Comparison of ENCODE assay signal across 9 cellular contexts in the genomic region with DNA sequence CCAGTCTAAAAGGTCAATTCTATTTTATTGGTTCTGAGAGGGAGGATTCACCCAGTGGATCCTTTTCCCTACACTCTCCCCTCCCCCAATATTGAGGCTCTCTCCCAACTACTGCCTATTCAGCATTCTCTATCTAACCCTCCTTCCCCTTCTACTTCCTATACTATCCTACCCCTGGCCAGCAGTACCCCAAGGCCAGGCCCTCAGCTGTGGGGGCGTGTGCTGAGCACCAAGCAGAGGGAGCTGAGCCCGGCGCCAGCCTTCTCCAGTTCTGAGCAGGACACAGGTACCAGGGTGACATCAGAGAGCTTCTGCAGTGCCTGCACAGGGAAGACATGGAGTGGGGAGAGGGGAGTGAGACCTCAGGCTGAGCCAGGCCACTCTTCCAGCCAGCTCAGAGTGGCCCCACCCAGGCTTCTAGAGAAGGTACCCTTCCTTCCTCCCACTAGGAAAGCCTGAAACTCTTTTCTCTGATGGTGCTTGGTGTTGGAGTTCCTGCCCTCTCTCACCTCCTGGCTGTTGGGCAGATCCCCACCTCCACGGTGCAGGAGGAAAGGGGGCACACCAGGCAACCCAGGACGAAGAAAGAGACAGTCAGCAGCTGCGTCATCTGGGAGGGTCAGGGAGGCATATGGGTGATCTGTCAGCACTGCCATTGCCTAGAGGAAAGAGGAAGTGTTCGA. TPM values are rescaled to one million over a fixed set of nuclear protein-coding genes. Genes with fewer than 3 reads are reported as not detected.
A peak's percentile ranks its signal among the peaks of the same experiment; 100 is the strongest.
DNase-seq lines count a peak whose midpoint lies in the region; ATAC-seq and TF ChIP-seq lines count a peak whose summit lies in the region.
"Had no signal": no experiment of that assay in that cellular context is flagged by ENCODE, and none has a peak within 500 bp of the region (broad histone marks: within the 10 kb centered on the region; RNA-seq: fewer than 3 reads in every experiment).

No MANE protein-coding gene starts in this region.

- H3K9me3 ChIP-seq in Peyer's patch: no peaks in the 10 kb centered on the region
- no peaks in the 10 kb centered on the region for H3K9me3 ChIP-seq in right atrium auricular region
- no peaks in the 10 kb centered on the region for H3K9me3 ChIP-seq in smooth muscle cell (replicated peaks; ENCODE audit: low read depth)

- no peaks in the 10 kb centered on the region for H3K27me3 Mint-ChIP-seq in activated naive CD4-positive, alpha-beta T cell treated with anti-CD3 and anti-CD28 coated beads, Interleukin-2, amount 50 U/mL, for 24 hours
- H3K27me3 Mint-ChIP-seq in type B pancreatic cell: no peaks in the 10 kb centered on the region

- peaks cover 48% of the 10 kb centered on the region for H3K4me1 Mint-ChIP-seq in activated naive CD4-positive, alpha-beta T cell treated with anti-CD3 and anti-CD28 coated beads, Interleukin-2, amount 50 U/mL, for 24 hours
- peaks cover 23% of the 10 kb centered on the region for H3K4me1 Mint-ChIP-seq in type B pancreatic cell (ENCODE audit: unreplicated experiment)

- peaks cover 0 to 33% (median 0%) of the 10 kb centered on the region in 3 donors for H3K36me3 ChIP-seq in Peyer's patch
- peaks cover 37% of the 10 kb centered on the region for H3K36me3 ChIP-seq in right atrium auricular region
- no peaks in the 10 kb centered on the region for H3K36me3 ChIP-seq in smooth muscle cell (ENCODE audit: low read depth)

- WGBS in smooth muscle cell (ENCODE audit: low lambda C conversion rate): 96% methylated on average over 7 of the region's 7 CpGs

- TF ChIP-seq CTCF in Peyer's patch (IDR thresholded peaks at IDR 0.05) (no peak), right atrium auricular region (IDR thresholded peaks at IDR 0.05) (no peak), type B pancreatic cell (conservative IDR thresholded peaks at IDR 0.05) (no peak), smooth muscle cell (IDR thresholded peaks at IDR 0.05; ENCODE audit: borderline replicate concordance, insufficient read depth, poor library complexity, severe bottlenecking) (no peak)

- peaks cover 2% of the 10 kb centered on the region for H3K36me3 Mint-ChIP-seq in activated naive CD4-positive, alpha-beta T cell treated with anti-CD3 and anti-CD28 coated beads, Interleukin-2, amount 50 U/mL, for 24 hours
- peaks cover 33% of the 10 kb centered on the region for H3K36me3 Mint-ChIP-seq in type B pancreatic cell

- H4K20me1 ChIP-seq in smooth muscle cell (ENCODE audit: low read depth): peaks cover 27% of the 10 kb centered on the region

- DNase-seq in activated naive CD4-positive, alpha-beta T cell (lab: John Stamatoyannopoulos, UW): no peak
- peak in 2 of 3 donors; percentile 65 to 77 for DNase-seq in Peyer's patch
- DNase-seq in right atrium auricular region (ENCODE audit: low spot score): no peak
- no peak for DNase-seq in type B pancreatic cell (ENCODE audit: extremely low spot score, unreplicated experiment)
- no peak for DNase-seq in smooth muscle cell (lab: John Stamatoyannopoulos, UW; ENCODE audit: unreplicated experiment)
- no peak for DNase-seq in NCI-H510A (lab: John Stamatoyannopoulos, UW)

- H2AFZ ChIP-seq in smooth muscle cell (ENCODE audit: low read depth): no peak overlapping the region

- peaks cover 7% of the 10 kb centered on the region for H3K79me2 ChIP-seq in smooth muscle cell (ENCODE audit: low read depth)

- H3K4me3 ChIP-seq in Peyer's patch: no peak overlapping the region
- no peak overlapping the region for H3K4me3 ChIP-seq in right atrium auricular region
- H3K4me3 ChIP-seq in smooth muscle cell: no peak overlapping the region

- peak overlapping the region; percentile 5 for H3K27ac Mint-ChIP-seq in activated naive CD4-positive, alpha-beta T cell treated with anti-CD3 and anti-CD28 coated beads, Interleukin-2, amount 50 U/mL, for 24 hours
- peak overlapping the region; percentile 69 for H3K27ac Mint-ChIP-seq in type B pancreatic cell

- peaks cover 30% of the 10 kb centered on the region for H3F3A ChIP-seq in smooth muscle cell (ENCODE audit: low read depth)

- H3K4me2 ChIP-seq in smooth muscle cell: no peak overlapping the region

- H3K4me3 Mint-ChIP-seq in activated naive CD4-positive, alpha-beta T cell treated with anti-CD3 and anti-CD28 coated beads, Interleukin-2, amount 50 U/mL, for 24 hours: peak overlapping the region; percentile 60
- H3K4me3 Mint-ChIP-seq in type B pancreatic cell: peak overlapping the region; percentile 77

- H3K27ac ChIP-seq in Peyer's patch (peak overlapping the region; percentile 24 to 95 (median 91)), right atrium auricular region (peak overlapping the region; percentile 18 to 48), smooth muscle cell (ENCODE audit: low read depth) (no peak overlapping the region)

- H3K4me1 ChIP-seq in Peyer's patch: peaks cover 0 to 40% (median 13%) of the 10 kb centered on the region in 4 donors
- peaks cover 0 to 31% of the 10 kb centered on the region in 2 donors for H3K4me1 ChIP-seq in right atrium auricular region
- peaks cover 12% of the 10 kb centered on the region for H3K4me1 ChIP-seq in smooth muscle cell (ENCODE audit: low read depth)

- TF ChIP-seq POLR2A in Peyer's patch (IDR thresholded peaks at IDR 0.05): no peak

- H3K9ac ChIP-seq in smooth muscle cell (ENCODE audit: low read depth): no peak overlapping the region

- no peaks in the 10 kb centered on the region for H3K27me3 ChIP-seq in Peyer's patch
- no peaks in the 10 kb centered on the region for H3K27me3 ChIP-seq in right atrium auricular region
- no peaks in the 10 kb centered on the region for H3K27me3 ChIP-seq in smooth muscle cell (ENCODE audit: low read depth)

- ATAC-seq in HG02798 (IDR thresholded peaks at IDR 0.05; ENCODE audit: poor library complexity, unreplicated experiment): no peak

- no peaks in the 10 kb centered on the region for H3K9me3 Mint-ChIP-seq in activated naive CD4-positive, alpha-beta T cell treated with anti-CD3 and anti-CD28 coated beads, Interleukin-2, amount 50 U/mL, for 24 hours
- H3K9me3 Mint-ChIP-seq in type B pancreatic cell: no peaks in the 10 kb centered on the region

RNA-seq across cellular contexts. Expression of a gene that starts 1.9 kb away (rescaled TPM):
- total RNA-seq in Peyer's patch: 100 to 1,000 TPM in 1 of 4 donors, 10 to 100 TPM in 3; 25.6 to 136 (median 53.3) TPM
- total RNA-seq in right atrium auricular region: 10 to 100 TPM; 53.5 to 93.3 TPM
- total RNA-seq in type B pancreatic cell (ENCODE audit: low replicate concordance): 101 and 138 TPM in 2 replicates
- 62.9 and 104 TPM in 2 replicates for total RNA-seq in smooth muscle cell
- 122 and 134 TPM in 2 replicates for polyA plus RNA-seq in smooth muscle cell

RNA-seq across cellular contexts. Expression of a gene that starts 4.0 kb away (rescaled TPM):
- total RNA-seq in Peyer's patch (not detected), right atrium auricular region (under 1 TPM in 1 of 2 donors, not detected in 1; 0.55 TPM), type B pancreatic cell (ENCODE audit: low replicate concordance) (0.41 and 0.81 TPM in 2 replicates), smooth muscle cell (0.09 TPM in 1 of 2 replicates, not detected in the other)
- polyA plus RNA-seq in smooth muscle cell: 1.1 TPM in 1 of 2 replicates, not detected in the other
- total RNA-seq: fibroblast of villous mesenchyme had no signal

RNA-seq across cellular contexts. Expression of a gene that starts 5.6 kb away (rescaled TPM):
- total RNA-seq in Peyer's patch (not detected), right atrium auricular region (1 to 10 TPM in 1 of 2 donors, not detected in 1; 1.3 TPM), type B pancreatic cell (ENCODE audit: low replicate concordance) (2.5 and 16.2 TPM in 2 replicates), smooth muscle cell (3.8 and 5.2 TPM in 2 replicates)
- polyA plus RNA-seq in smooth muscle cell: 3.9 and 7.2 TPM in 2 replicates
- total RNA-seq: fibroblast of villous mesenchyme had no signal

RNA-seq across cellular contexts. Expression of a gene that starts 9.2 kb away (rescaled TPM):
- total RNA-seq in Peyer's patch (100 to 1,000 TPM; 207 to 307 (median 270) TPM), right atrium auricular region (100 to 1,000 TPM in 1 of 2 donors, 10 to 100 TPM in 1; 90.9 to 194 TPM), type B pancreatic cell (ENCODE audit: low replicate concordance) (294 and 381 TPM in 2 replicates), smooth muscle cell (373 and 417 TPM in 2 replicates)
- 610 and 628 TPM in 2 replicates for polyA plus RNA-seq in smooth muscle cell

RNA-seq across cellular contexts. Expression of a gene that starts 12.0 kb away (rescaled TPM):
- total RNA-seq in Peyer's patch: not detected
- total RNA-seq in right atrium auricular region: not detected
- total RNA-seq in type B pancreatic cell (ENCODE audit: low replicate concordance): 1.5 TPM in 1 of 2 replicates, not detected in the other
- total RNA-seq in smooth muscle cell: not detected in 2 replicates
- polyA plus RNA-seq in smooth muscle cell: not detected in 2 replicates
- total RNA-seq: fibroblast of villous mesenchyme had no signal

Comparison
In these comparisons a context has a peak if more than half of its experiments do, and no peak if none do; other contexts are left out.
1. DNase-seq: peak in Peyer's patch (2 of 3); none in activated naive CD4-positive, alpha-beta T cell (0 of 4), right atrium auricular region (single experiment), type B pancreatic cell (single experiment), smooth muscle cell (single experiment) and NCI-H510A (single experiment).